In the genomic region with DNA sequence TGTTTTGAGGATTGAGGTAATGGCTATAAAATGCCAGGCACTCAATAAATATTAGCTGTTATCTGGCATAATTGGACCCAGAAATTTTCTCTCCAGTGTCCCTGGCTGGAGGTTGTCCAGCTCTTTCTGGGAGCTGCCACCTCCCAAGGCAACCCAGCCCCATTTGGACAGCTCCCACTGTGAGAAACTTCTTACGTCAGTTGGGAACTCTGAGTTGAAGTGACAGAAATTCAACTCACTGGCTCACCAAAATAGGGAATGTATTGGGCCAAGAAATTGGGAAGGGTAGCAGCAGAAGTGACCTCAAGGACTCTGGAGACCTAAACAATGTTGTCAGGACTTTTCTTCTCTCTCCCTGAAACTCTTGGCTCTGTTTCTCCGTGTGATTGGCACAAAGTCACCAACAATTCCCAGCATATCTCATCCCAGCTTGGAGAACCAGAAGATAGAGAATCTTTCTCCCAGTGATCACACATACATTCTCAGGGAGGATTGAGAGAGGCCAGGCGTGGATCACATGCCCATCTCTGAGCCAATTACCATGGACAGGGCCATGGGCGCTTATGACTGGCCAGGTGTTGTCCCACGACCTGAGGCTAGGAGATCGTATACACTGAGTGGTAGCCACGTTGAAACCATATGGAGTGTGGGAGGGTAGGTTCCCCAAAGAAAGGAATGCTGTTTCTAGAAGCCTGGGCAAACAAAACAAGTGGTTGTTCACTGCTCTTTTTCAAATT, we compare ENCODE assay signal across 33 cellular contexts. TPM values are rescaled to one million over a fixed set of nuclear protein-coding genes. Genes with fewer than 3 reads are reported as not detected.
DNase-seq lines count a peak whose midpoint lies in the region; ATAC-seq, FAIRE-seq and TF ChIP-seq lines count a peak whose summit lies in the region.
"Had no signal": no experiment of that assay in that cellular context is flagged by ENCODE, and none has a peak within 500 bp of the region (broad histone marks: within the 10 kb centered on the region; RNA-seq: fewer than 3 reads in every experiment).

No MANE protein-coding gene starts in this region.

- no peaks in the 10 kb centered on the region for H3K4me1 Mint-ChIP-seq in activated T-cell treated with anti-CD3 and anti-CD28 coated beads, Interleukin-2, amount 50 U/mL, for 24 hours (ENCODE audit: low read depth)

- H3K9me3 ChIP-seq in HepG2 (ENCODE audit: low read length): no peaks in the 10 kb centered on the region
- H3K9me3 ChIP-seq in right lobe of liver: no peaks in the 10 kb centered on the region
- H3K9me3 ChIP-seq in aorta (ENCODE audit: control insufficient read depth, low read length): no peaks in the 10 kb centered on the region
- H3K9me3 ChIP-seq: Caco-2, SJSA1 had no signal

- TF ChIP-seq RAD21 in HepG2 (CRISPR knock-in tag; IDR thresholded peaks at IDR 0.05) (no peak), Ishikawa (IDR thresholded peaks at IDR 0.05; ENCODE audit: low read depth) (no peak)

- FAIRE-seq in HepG2 (lab: Jason Lieb, UNC): no peak
- FAIRE-seq: A204.1, GM12878 had no signal

- WGBS in HepG2 (ENCODE audit: low lambda C conversion rate): 22% methylated on average over 6 of the region's 7 CpGs
- 57% methylated on average over 6 of the region's 7 CpGs for WGBS in right lobe of liver (ENCODE audit: insufficient coverage, low coverage, low lambda C conversion rate, missing lambda C conversion rate)
- 56 to 58% methylated on average over 7 of the region's 7 CpGs for WGBS in aorta, 2 donors

- intact Hi-C loops in HepG2 (cut with micrococcal nuclease; ENCODE audit: unreplicated experiment): no loop called here
- intact Hi-C loops in right lobe of liver (cut with DNase I): no loop called here
- intact Hi-C loops in aorta (cut with DNase I): no loop called here

- DNase-seq in HepG2 (ENCODE audit: low spot score) (no peak), right lobe of liver (no peak), ecto neural progenitor cell (ENCODE audit: low spot score) (peak; percentile 20), aorta (no peak), NCI-H2227 (lab: John Stamatoyannopoulos, UW; ENCODE audit: unreplicated experiment) (no peak)
- no peak for DNase-seq in activated T-cell treated with anti-CD3 and anti-CD28 coated beads, Interleukin-2, amount 50 U/mL, for 24 hours
- DNase-seq: AML-193; C1 segment of cervical spinal cord; CD8-positive, alpha-beta T cell; DMS 273 treated with DMSO at 0.1 percent for 48 hours; DMS79; EL; GDM1; H9; Karpas-422; NCI-H1092; NCI-H1417 treated with DMSO at 0.1 percent for 48 hours; NCI-H187; NCI-H2081 treated with DMSO at 0.1 percent for 48 hours; NCI-H2171; NCI-H524 treated with DMSO at 0.1 percent for 48 hours; NCI-H82; NK-92 treated with Interleukin-12 subunit alpha and Interleukin-12 subunit beta, amount 100 ng/mL, for 24 hours; PC-3; Right ventricle myocardium superior had no signal

- ATAC-seq in HepG2 (no peak), right lobe of liver (no peak), HG03469 (IDR thresholded peaks at IDR 0.05; ENCODE audit: unreplicated experiment) (no peak), aorta (ENCODE audit: low FRiP score) (no peak)
- ATAC-seq: CD8-positive, alpha-beta T cell; GM12878; PC-3 had no signal

- no peak overlapping the region for H3K27ac ChIP-seq in HepG2 (ENCODE audit: extremely low read length, insufficient read depth, low read length)
- no peak overlapping the region for H3K27ac ChIP-seq in right lobe of liver
- no peak overlapping the region for H3K27ac ChIP-seq in aorta (ENCODE audit: low read depth in 1 of 2, low read length in 2 of 2)
- H3K27ac ChIP-seq: SJSA1 had no signal

- H3K4me3 ChIP-seq in HepG2 (replicated peaks in 1 of 3; ENCODE audit: insufficient read depth in 1 of 3, low read depth in 2 of 3, low read length in 3 of 3) (no peak overlapping the region), right lobe of liver (no peak overlapping the region), aorta (ENCODE audit: low read length in 2 of 2) (no peak overlapping the region)
- H3K4me3 ChIP-seq: GM12878, SJSA1 had no signal

- no peaks in the 10 kb centered on the region for H3K36me3 Mint-ChIP-seq in activated T-cell treated with anti-CD3 and anti-CD28 coated beads, Interleukin-2, amount 50 U/mL, for 24 hours (ENCODE audit: low read depth)
- H3K36me3 Mint-ChIP-seq: CD8-positive, alpha-beta T cell had no signal

- TF ChIP-seq POLR2A in HepG2 (IDR thresholded peaks at IDR 0.05; ENCODE audit: insufficient read depth in 1 of 2, low read depth in 2 of 2, low read length in 2 of 2): no peak
- TF ChIP-seq POLR2A in right lobe of liver (IDR thresholded peaks at IDR 0.05): no peak

- peaks cover 13% of the 10 kb centered on the region for H3K27me3 Mint-ChIP-seq in activated T-cell treated with anti-CD3 and anti-CD28 coated beads, Interleukin-2, amount 50 U/mL, for 24 hours

- no peak overlapping the region for H3K27ac Mint-ChIP-seq in activated T-cell treated with anti-CD3 and anti-CD28 coated beads, Interleukin-2, amount 50 U/mL, for 24 hours
- H3K27ac Mint-ChIP-seq: CD8-positive, alpha-beta T cell had no signal

- CTCF ChIA-PET in HepG2 (lab: Yijun Ruan, JAX; ENCODE audit: low intra/inter-chr PET ratio, low total read pairs): no interaction called here

- H2AFZ ChIP-seq in HepG2 (ENCODE audit: low read length): no peak overlapping the region

- H3K4me2 ChIP-seq in HepG2 (ENCODE audit: low read depth, low read length): no peak overlapping the region

- no peak for TF ChIP-seq CTCF in HepG2 (CRISPR knock-in tag; IDR thresholded peaks at IDR 0.05)
- TF ChIP-seq CTCF in right lobe of liver (IDR thresholded peaks at IDR 0.05): no peak

- POLR2A ChIA-PET in HepG2 (lab: Yijun Ruan, JAX): no interaction called here

- H3K4me1 ChIP-seq in HepG2 (ENCODE audit: insufficient read depth, low read length) (peaks cover 18% of the 10 kb centered on the region), right lobe of liver (no peaks in the 10 kb centered on the region), aorta (ENCODE audit: control insufficient read depth in 1 of 2, insufficient read depth in 2 of 2, low read length in 2 of 2) (no peaks in the 10 kb centered on the region)

- H3K4me3 Mint-ChIP-seq in activated T-cell treated with anti-CD3 and anti-CD28 coated beads, Interleukin-2, amount 50 U/mL, for 24 hours: no peak overlapping the region
- H3K4me3 Mint-ChIP-seq: CD8-positive, alpha-beta T cell; H9 had no signal

- H3K36me3 ChIP-seq in HepG2 (replicated peaks in 1 of 2; ENCODE audit: control insufficient read depth in 1 of 2, insufficient read depth in 2 of 2, low read length in 2 of 2) (no peaks in the 10 kb centered on the region), right lobe of liver (no peaks in the 10 kb centered on the region), aorta (ENCODE audit: control insufficient read depth in 1 of 2, insufficient read depth in 2 of 2, low read length in 1 of 2) (no peaks in the 10 kb centered on the region)
- H3K36me3 ChIP-seq: SJSA1 had no signal

- H3K27me3 ChIP-seq in HepG2 (ENCODE audit: control insufficient read depth in 1 of 2, insufficient read depth in 2 of 2, low read length in 2 of 2) (peaks cover 2 to 4% of the 10 kb centered on the region in 2 experiments; a peak in 2 of 5 replicates), right lobe of liver (no peaks in the 10 kb centered on the region), aorta (ENCODE audit: control insufficient read depth in 1 of 2, insufficient read depth in 2 of 2, low read length in 1 of 2) (no peaks in the 10 kb centered on the region)
- H3K27me3 ChIP-seq: SJSA1 had no signal

- H3K9me3 Mint-ChIP-seq in activated T-cell treated with anti-CD3 and anti-CD28 coated beads, Interleukin-2, amount 50 U/mL, for 24 hours: no peaks in the 10 kb centered on the region
- H3K9me3 Mint-ChIP-seq: CD8-positive, alpha-beta T cell; H9 had no signal

- no peak overlapping the region for H3K9ac ChIP-seq in HepG2 (ENCODE audit: insufficient read depth, low read depth, low read length)

- in situ Hi-C loops in HepG2 (cut with HindIII; ENCODE audit: extremely low pct_ligation_motif_present, low pct_unique_long_range_greater_than_20kb): no loop called here

- TF ChIP-seq EP300 in HepG2 (IDR thresholded peaks at IDR 0.05; ENCODE audit: low read depth in 2 of 2, low read length in 2 of 2) (no peak), HepG2 (CRISPR knock-in tag; IDR thresholded peaks at IDR 0.05; ENCODE audit: borderline replicate concordance) (no peak), Ishikawa (IDR thresholded peaks at IDR 0.05; ENCODE audit: borderline replicate concordance) (no peak)

- H3K79me2 ChIP-seq in HepG2 (ENCODE audit: insufficient read depth, low read length): no peaks in the 10 kb centered on the region

- BruUV-seq in HepG2 (replicated peaks; lab: Mats Ljungman, UMichigan): no TSS peak

- H4K20me1 ChIP-seq in HepG2 (ENCODE audit: insufficient read depth, low read length): no peaks in the 10 kb centered on the region

RNA-seq across cellular contexts. Expression of a gene that starts 22.5 kb away (rescaled TPM):
- total RNA-seq in HepG2 (2016; rRNA removed; fragmentation: Illumina TruSeq; extraction: Trizol): not detected in 2 replicates
- not detected in 2 replicates for total RNA-seq in HepG2 (2016; cell fraction: cytosol; rRNA removed; fragmentation: Illumina TruSeq; extraction: Trizol; ENCODE audit: low read depth)
- not detected in 2 replicates for total RNA-seq in HepG2 (2016; cell fraction: insoluble cytoplasmic fraction; rRNA removed; fragmentation: Illumina TruSeq; extraction: Trizol)
- total RNA-seq in HepG2 (2016; cell fraction: membrane; rRNA removed; fragmentation: Illumina TruSeq; extraction: Trizol): not detected in 2 replicates
- total RNA-seq in HepG2 (2016; cell fraction: nucleus; rRNA removed; fragmentation: Illumina TruSeq; extraction: Trizol): not detected in 2 replicates
- not detected in 2 replicates for polyA plus RNA-seq in HepG2 (2011; rRNA removed)
- not detected in 2 replicates for polyA plus RNA-seq in HepG2 (2011; cell fraction: cytosol; rRNA removed)
- not detected in 2 replicates for polyA plus RNA-seq in HepG2 (2011; cell fraction: nucleus; rRNA removed)
- polyA plus RNA-seq in HepG2 (2012): not detected in 2 replicates
- polyA plus RNA-seq in HepG2 (2016; cell fraction: cytosol; fragmentation: Illumina TruSeq; extraction: Trizol; ENCODE audit: low read depth): not detected in 2 replicates
- not detected in 2 replicates for polyA plus RNA-seq in HepG2 (2016; cell fraction: insoluble cytoplasmic fraction; fragmentation: Illumina TruSeq; extraction: Trizol; ENCODE audit: low read depth)
- not detected in 2 replicates for polyA plus RNA-seq in HepG2 (2016; cell fraction: membrane; fragmentation: Illumina TruSeq; extraction: Trizol; ENCODE audit: low read depth)
- polyA plus RNA-seq in HepG2 (2016; cell fraction: nucleus; fragmentation: Illumina TruSeq; extraction: Trizol; ENCODE audit: insufficient read depth, low read depth): not detected in 2 replicates
- 0.05 TPM in 1 of 2 replicates, not detected in the other for polyA minus RNA-seq in HepG2 (2011; rRNA and poly(A)+ RNA removed; ENCODE audit: low replicate concordance)
- polyA minus RNA-seq in HepG2 (2011; cell fraction: cytosol; rRNA and poly(A)+ RNA removed): not detected in 2 replicates
- not detected in 2 replicates for polyA minus RNA-seq in HepG2 (2011; cell fraction: nucleus; rRNA and poly(A)+ RNA removed)
- under 1 TPM in 1 of 6 experiments, not detected in 5; 0.06 TPM for total RNA-seq in right lobe of liver
- total RNA-seq in aorta: not detected
- polyA plus RNA-seq in aorta: under 1 TPM in 1 of 2 donors, not detected in 1; under 0.01 TPM
- total RNA-seq: CD8-positive, alpha-beta T cell; PC-3; RPMI7951; SJSA1; T-helper 1 cell treated with Interleukin-12 subunit alpha and Interleukin-12 subunit beta and Interleukin-4 antibody, amounts not matched to agents 30 ng/mL and 1 ng/mL, for 36 hours had no signal

RNA-seq across cellular contexts. Expression of a gene that starts 51.7 kb away (rescaled TPM):
- total RNA-seq in HepG2 (2016; rRNA removed; fragmentation: Illumina TruSeq; extraction: Trizol): not detected in 2 replicates
- total RNA-seq in HepG2 (2016; cell fraction: cytosol; rRNA removed; fragmentation: Illumina TruSeq; extraction: Trizol; ENCODE audit: low read depth): not detected in 2 replicates
- not detected in 2 replicates for total RNA-seq in HepG2 (2016; cell fraction: insoluble cytoplasmic fraction; rRNA removed; fragmentation: Illumina TruSeq; extraction: Trizol)
- total RNA-seq in HepG2 (2016; cell fraction: membrane; rRNA removed; fragmentation: Illumina TruSeq; extraction: Trizol): not detected in 2 replicates
- not detected in 2 replicates for total RNA-seq in HepG2 (2016; cell fraction: nucleus; rRNA removed; fragmentation: Illumina TruSeq; extraction: Trizol)
- not detected in 2 replicates for polyA plus RNA-seq in HepG2 (2011; rRNA removed)
- not detected in 2 replicates for polyA plus RNA-seq in HepG2 (2011; cell fraction: cytosol; rRNA removed)
- polyA plus RNA-seq in HepG2 (2011; cell fraction: nucleus; rRNA removed): not detected in 2 replicates
- not detected in 2 replicates for polyA plus RNA-seq in HepG2 (2012)
- polyA plus RNA-seq in HepG2 (2016; cell fraction: cytosol; fragmentation: Illumina TruSeq; extraction: Trizol; ENCODE audit: low read depth): not detected in 2 replicates
- polyA plus RNA-seq in HepG2 (2016; cell fraction: insoluble cytoplasmic fraction; fragmentation: Illumina TruSeq; extraction: Trizol; ENCODE audit: low read depth): not detected in 2 replicates
- not detected in 2 replicates for polyA plus RNA-seq in HepG2 (2016; cell fraction: membrane; fragmentation: Illumina TruSeq; extraction: Trizol; ENCODE audit: low read depth)
- not detected in 2 replicates for polyA plus RNA-seq in HepG2 (2016; cell fraction: nucleus; fragmentation: Illumina TruSeq; extraction: Trizol; ENCODE audit: insufficient read depth, low read depth)
- not detected in 2 replicates for polyA minus RNA-seq in HepG2 (2011; rRNA and poly(A)+ RNA removed; ENCODE audit: low replicate concordance)
- not detected in 2 replicates for polyA minus RNA-seq in HepG2 (2011; cell fraction: cytosol; rRNA and poly(A)+ RNA removed)
- not detected in 2 replicates for polyA minus RNA-seq in HepG2 (2011; cell fraction: nucleus; rRNA and poly(A)+ RNA removed)
- not detected for total RNA-seq in right lobe of liver
- not detected for total RNA-seq in aorta
- not detected for polyA plus RNA-seq in aorta
- total RNA-seq: Caco-2; CD8-positive, alpha-beta T cell; GM12878; H9; PC-3; RPMI7951; SJSA1; T-helper 1 cell treated with Interleukin-12 subunit alpha and Interleukin-12 subunit beta and Interleukin-4 antibody, amounts not matched to agents 30 ng/mL and 1 ng/mL, for 36 hours had no signal
- polyA plus RNA-seq: GM12878 had no signal
